ENCODE assay signal across 8 cellular contexts in genomic region chr2:84888401-84889276, GRCh38. TPM values are rescaled to one million over a fixed set of nuclear protein-coding genes. Genes with fewer than 3 reads are reported as not detected.
A peak's percentile ranks its signal among the peaks of the same experiment; 100 is the strongest.
DNase-seq lines count a peak whose midpoint lies in the region; ATAC-seq and TF ChIP-seq lines count a peak whose summit lies in the region.

No MANE protein-coding gene starts in this region.

- no peak overlapping the region for H3K23ac ChIP-seq in H9 (ENCODE audit: insufficient read length, low read depth, low read length)

- no peak overlapping the region for H4K8ac ChIP-seq in H9 (replicated peaks; ENCODE audit: insufficient read length, low read depth, low read length)

- H4K5ac ChIP-seq in H9 (ENCODE audit: insufficient read length, low read depth, low read length), result no peak overlapping the region

- no CpG with 5 or more reads among the region's 6 CpGs for WGBS in H9 (ENCODE audit: extremely low coverage, insufficient read length, low lambda C conversion rate)
- WGBS in heart right ventricle, 2 donors, result 52 to 58% methylated on average over 6 of the region's 6 CpGs

- H3K4ac ChIP-seq in H9 (ENCODE audit: low read depth, low read length), result no peak overlapping the region

- H3K9ac ChIP-seq in H9 (ENCODE audit: extremely low read depth, insufficient read length, low read length) (no peak overlapping the region), MM.1S (ENCODE audit: low read length) (no peak overlapping the region; the same call in 1 of the 2 replicates)

- no peaks in the 10 kb centered on the region for H3K4me1 Mint-ChIP-seq in H9
- H3K4me1 Mint-ChIP-seq in activated T-cell treated with anti-CD3 and anti-CD28 coated beads, Interleukin-2, amount 50 U/mL, for 72 hours (ENCODE audit: low read depth), result peaks cover 49% of the 10 kb centered on the region

- intact Hi-C loops in heart right ventricle (cut with DNase I), result loop anchor here in 1 of 10 donors (10.0 kb wide), 1 partner anchor 394 kb away; no protein-coding TSS in a partner anchor

- H3K18ac ChIP-seq in H9 (ENCODE audit: insufficient read length, low read depth, low read length), result no peak overlapping the region

- no peaks in the 10 kb centered on the region; the same call in 1 of the 2 replicates for H3K27me3 ChIP-seq in H9 (ENCODE audit: insufficient read depth, low read length)
- H3K27me3 ChIP-seq in MM.1S (replicated peaks; ENCODE audit: insufficient read depth, low read length), result no peaks in the 10 kb centered on the region
- H3K27me3 ChIP-seq in heart right ventricle, result peaks cover 0 to 2% (median 0%) of the 10 kb centered on the region in 7 donors

- no peak overlapping the region for H2BK12ac ChIP-seq in H9 (ENCODE audit: insufficient read length, low read depth, low read length)

- H3K36me3 ChIP-seq in MM.1S (replicated peaks; ENCODE audit: insufficient read depth, low read length), result no peaks in the 10 kb centered on the region
- H3K36me3 ChIP-seq in heart right ventricle, result no peaks in the 10 kb centered on the region

- H2BK5ac ChIP-seq in H9 (ENCODE audit: insufficient read length, low read length), result no peak overlapping the region

- H3K14ac ChIP-seq in H9 (ENCODE audit: insufficient read depth, low read length), result no peak overlapping the region

- no peaks in the 10 kb centered on the region for H3K36me3 Mint-ChIP-seq in H9 (ENCODE audit: insufficient read depth in 1 of 3, low read depth in 3 of 3)
- H3K36me3 Mint-ChIP-seq in activated T-cell treated with anti-CD3 and anti-CD28 coated beads, Interleukin-2, amount 50 U/mL, for 72 hours (ENCODE audit: insufficient read depth in 2 of 2), result no peaks in the 10 kb centered on the region

- H3T11ph ChIP-seq in H9 (ENCODE audit: low read length), result no peak overlapping the region

- H4K91ac ChIP-seq in H9 (ENCODE audit: insufficient read length, low read depth, low read length), result no peak overlapping the region

- H2AFZ ChIP-seq in H9 (ENCODE audit: low read length) (no peak overlapping the region), MM.1S (ENCODE audit: low read length) (peak overlapping the region; percentile 78)

- H3K9me3 ChIP-seq in H9 (ENCODE audit: control insufficient read depth, low read depth, low read length), result no peaks in the 10 kb centered on the region
- no peaks in the 10 kb centered on the region for H3K9me3 ChIP-seq in MM.1S (replicated peaks; ENCODE audit: insufficient read depth, low read length)
- no peaks in the 10 kb centered on the region for H3K9me3 ChIP-seq in heart right ventricle

- no peaks in the 10 kb centered on the region for H3K79me1 ChIP-seq in H9 (ENCODE audit: insufficient read depth, low read depth, low read length, poor library complexity, severe bottlenecking)

- H4K20me1 ChIP-seq in H9 (ENCODE audit: control insufficient read depth, insufficient read depth, insufficient read length) (no peaks in the 10 kb centered on the region), MM.1S (ENCODE audit: insufficient read depth, low read length) (no peaks in the 10 kb centered on the region)

- no peak overlapping the region for H2BK120ac ChIP-seq in H9 (ENCODE audit: low read depth, low read length, poor library complexity, severe bottlenecking)

- ATAC-seq in GM18502 (IDR thresholded peaks at IDR 0.05; ENCODE audit: poor library complexity, unreplicated experiment) (peak; percentile 99), heart right ventricle (peak; percentile 47 to 93 (median 82))
- peak; percentile 90 to 91 for ATAC-seq in activated T-cell treated with anti-CD3 and anti-CD28 coated beads, Interleukin-2, amount 50 U/mL, for 72 hours (replicated peaks in 1 of 2)

- no peak overlapping the region for H3K27ac ChIP-seq in H9 (ENCODE audit: insufficient read length, low read depth, low read length)
- no peak overlapping the region for H3K27ac ChIP-seq in MM.1S (ENCODE audit: low read length)
- peak overlapping the region in 7 of 10 donors; percentile 2 to 83 (median 49) for H3K27ac ChIP-seq in heart right ventricle

- no peak for DNase-seq in H9
- peak; percentile 52 for DNase-seq in MM.1S
- peak; percentile 60 to 64 for DNase-seq in activated T-cell treated with anti-CD3 and anti-CD28 coated beads, Interleukin-2, amount 50 U/mL, for 72 hours
- DNase-seq in heart right ventricle, result no peak
- DNase-seq in stimulated activated CD4-positive, alpha-beta T cell treated with anti-CD3 and anti-CD28 coated beads, Interleukin-4, amount 100 ng/mL, for 1 hour, result peak; percentile 32
- no peak for DNase-seq in DMS 273 treated with DMSO at 0.1 percent for 48 hours (lab: John Stamatoyannopoulos, UW)
- no peak for DNase-seq in retina

- peak overlapping the region; percentile 26 for H3K4me3 ChIP-seq in MM.1S (ENCODE audit: low read length)
- H3K4me3 ChIP-seq in heart right ventricle, result peak overlapping the region in 5 of 10 donors; percentile 11 to 40 (median 25)

- H3K79me2 ChIP-seq in H9 (ENCODE audit: insufficient read depth, low read length) (no peaks in the 10 kb centered on the region), MM.1S (ENCODE audit: low read length) (no peaks in the 10 kb centered on the region)

- TF ChIP-seq CTCF in H9 (conservative IDR thresholded peaks at IDR 0.05) (no peak), MM.1S (IDR thresholded peaks at IDR 0.05; ENCODE audit: low read length) (no peak), heart right ventricle (IDR thresholded peaks at IDR 0.05) (no peak)

- H2BK20ac ChIP-seq in H9 (ENCODE audit: low read depth, low read length, poor library complexity, severe bottlenecking), result no peak overlapping the region

- no peaks in the 10 kb centered on the region for H3K9me3 Mint-ChIP-seq in H9
- no peaks in the 10 kb centered on the region for H3K9me3 Mint-ChIP-seq in activated T-cell treated with anti-CD3 and anti-CD28 coated beads, Interleukin-2, amount 50 U/mL, for 72 hours

- no peaks in the 10 kb centered on the region for H3K9me2 ChIP-seq in MM.1S (replicated peaks; ENCODE audit: insufficient read depth, low read length)

- no peak overlapping the region for H2AK5ac ChIP-seq in H9 (ENCODE audit: insufficient read length, low read length)

- H3F3A ChIP-seq in MM.1S (ENCODE audit: insufficient read depth, low read length), result peaks cover 6% of the 10 kb centered on the region; the same call in 1 of the 2 replicates

- H3K4me1 ChIP-seq in H9 (ENCODE audit: insufficient read depth, low read length), result no peaks in the 10 kb centered on the region
- H3K4me1 ChIP-seq in MM.1S (ENCODE audit: low read length), result peaks cover 12% of the 10 kb centered on the region
- H3K4me1 ChIP-seq in heart right ventricle, result peaks cover 0 to 25% (median 0%) of the 10 kb centered on the region in 9 donors

- H3K27me3 Mint-ChIP-seq in H9 (ENCODE audit: low read depth), result peaks cover 39% of the 10 kb centered on the region
- H3K27me3 Mint-ChIP-seq in activated T-cell treated with anti-CD3 and anti-CD28 coated beads, Interleukin-2, amount 50 U/mL, for 72 hours (ENCODE audit: low read depth), result no peaks in the 10 kb centered on the region

- peak overlapping the region; percentile 43; the same call in 1 of the 2 replicates for H2BK15ac ChIP-seq in H9 (ENCODE audit: low read depth, low read length)

- no peak overlapping the region for H3K4me3 Mint-ChIP-seq in H9
- peak overlapping the region; percentile 76 to 79 for H3K4me3 Mint-ChIP-seq in activated T-cell treated with anti-CD3 and anti-CD28 coated beads, Interleukin-2, amount 50 U/mL, for 72 hours

- no peaks in the 10 kb centered on the region for H3K23me2 ChIP-seq in H9 (ENCODE audit: insufficient read length, low read depth, low read length, poor library complexity, severe bottlenecking)

- H3K56ac ChIP-seq in H9 (ENCODE audit: insufficient read length, low read depth, low read length), result no peak overlapping the region

- H3K27ac Mint-ChIP-seq in H9, result no peak overlapping the region; a peak in 1 of 7 replicates
- peak overlapping the region; percentile 77 for H3K27ac Mint-ChIP-seq in activated T-cell treated with anti-CD3 and anti-CD28 coated beads, Interleukin-2, amount 50 U/mL, for 72 hours

- H3K4me2 ChIP-seq in H9 (ENCODE audit: insufficient read depth, insufficient read length, low read length) (no peak overlapping the region), MM.1S (ENCODE audit: low read depth, low read length) (peak overlapping the region; percentile 51)

RNA-seq across cellular contexts. Expression of gene TRABD2A, which starts 7.8 kb away (rescaled TPM):
- total RNA-seq in H9 (2021), result 1.4 and 1.7 TPM in 2 replicates
- 10 to 100 TPM; 35.1 to 39.4 TPM for total RNA-seq in activated T-cell treated with anti-CD3 and anti-CD28 coated beads, Interleukin-2, amount 50 U/mL, for 72 hours
- total RNA-seq in heart right ventricle, result 1 to 10 TPM in 3 of 10 donors, under 1 TPM in 7; 0.34 to 2.0 (median 0.55) TPM
- polyA plus RNA-seq in heart right ventricle, result 1 to 10 TPM in 1 of 2 donors, under 1 TPM in 1; 0.97 to 1.5 TPM

RNA-seq across cellular contexts. Expression of gene TMSB10, which starts 16.8 kb away (rescaled TPM):
- total RNA-seq in H9 (2021) (755 and 770 TPM in 2 replicates), heart right ventricle (1,000 to 10,000 TPM in 2 of 10 donors, 100 to 1,000 TPM in 8; 217 to 1,060 (median 297) TPM)
- 1,000 to 10,000 TPM in 1 of 2 donors, 100 to 1,000 TPM in 1; 884 to 1,078 TPM for total RNA-seq in activated T-cell treated with anti-CD3 and anti-CD28 coated beads, Interleukin-2, amount 50 U/mL, for 72 hours
- polyA plus RNA-seq in heart right ventricle, result 1,000 to 10,000 TPM; 1,049 to 2,308 TPM

Comparison
In these comparisons a context has a peak if more than half of its experiments do, and no peak if none do; other contexts are left out.
1. DNase-seq: peak in MM.1S (single experiment), activated T-cell treated with anti-CD3 and anti-CD28 coated beads, Interleukin-2, amount 50 U/mL, for 72 hours (2 of 2) and stimulated activated CD4-positive, alpha-beta T cell treated with anti-CD3 and anti-CD28 coated beads, Interleukin-4, amount 100 ng/mL, for 1 hour (single experiment); none in H9 (single experiment), heart right ventricle (0 of 2), DMS 273 treated with DMSO at 0.1 percent for 48 hours (single experiment) and retina (single experiment).
2. H3K27ac ChIP-seq: peak in heart right ventricle (7 of 10); none in H9 (single experiment) and MM.1S (single experiment).
3. H3K4me3 Mint-ChIP-seq: peak in activated T-cell treated with anti-CD3 and anti-CD28 coated beads, Interleukin-2, amount 50 U/mL, for 72 hours (2 of 2); none in H9 (0 of 2).
4. RNA of gene TRABD2A, which starts 7.8 kb away (total RNA-seq): 35.1 to 39.4 TPM in activated T-cell treated with anti-CD3 and anti-CD28 coated beads, Interleukin-2, amount 50 U/mL, for 72 hours; 1.4 to 1.7 TPM in H9 and 0.34 to 2.0 TPM in heart right ventricle; every median in the first group is over 10 times any median in the second.
5. Peak in every context shown above with its lines, with median percentiles within 50 percentile points of each other: ATAC-seq.